ENCODE assay signal across 7 cellular contexts in genomic region chr17:46285500-46285899, GRCh38. TPM values are rescaled to one million over a fixed set of nuclear protein-coding genes. Genes with fewer than 3 reads are reported as not detected.
DNase-seq lines count a peak whose midpoint lies in the region; ATAC-seq, FAIRE-seq and TF ChIP-seq lines count a peak whose summit lies in the region.
"Not testable (repeated sequence)": the region's sequence is repeated elsewhere in the genome, so short reads cannot be mapped to it uniquely, and the experiment has no call there.

No MANE protein-coding gene starts in this region.

- H3K27ac ChIP-seq in GM23248, foreskin keratinocyte, left lung: not testable (repeated sequence)
- H3K27ac ChIP-seq in stomach: peak overlapping the region in 4 of 5 donors; percentile 46 to 65 (median 61)

- ATAC-seq in foreskin keratinocyte: peak; percentile 35
- ATAC-seq in left lung: peak; percentile 58

- H3K4me3 Mint-ChIP-seq in T-helper 2 cell treated with Interferon-gamma antibody and Interleukin-4, amounts not matched to agents 5 μg/mL and 100 μg/mL, for 36 hours: not testable (repeated sequence)

- H3F3A ChIP-seq in GM23248 (ENCODE audit: insufficient read depth): peaks cover 26% of the 10 kb centered on the region

- WGBS in GM23248 (ENCODE audit: low coverage in 1 of 2, low lambda C conversion rate in 2 of 2, missing lambda C conversion rate in 2 of 2), 2 experiments: 57 to 64% methylated on average over 2 of the region's 2 CpGs
- 31 to 83% (median 53%) methylated on average over 2 of the region's 2 CpGs for WGBS in stomach, 5 donors

- H3K9me2 ChIP-seq in GM23248 (ENCODE audit: insufficient read depth): not testable (repeated sequence)

- H4K20me1 ChIP-seq in GM23248 (ENCODE audit: insufficient read depth): not testable (repeated sequence)

- not testable (repeated sequence) for FAIRE-seq in bronchial epithelial cell (lab: Jason Lieb, UNC)

- not testable (repeated sequence) for H3K4me1 Mint-ChIP-seq in T-helper 2 cell treated with Interferon-gamma antibody and Interleukin-4, amounts not matched to agents 5 μg/mL and 100 μg/mL, for 36 hours (ENCODE audit: low read depth)

- H3K36me3 ChIP-seq in GM23248 (ENCODE audit: low read depth); bronchial epithelial cell (ENCODE audit: control insufficient read depth, insufficient read depth, low read length); left lung; stomach: not testable (repeated sequence)

- H3K27me3 ChIP-seq in GM23248 (replicated peaks; ENCODE audit: insufficient read depth); bronchial epithelial cell (ENCODE audit: control insufficient read depth, insufficient read depth, low read length); left lung; stomach: not testable (repeated sequence)
- H3K27me3 ChIP-seq in foreskin keratinocyte: peaks cover 16% of the 10 kb centered on the region

- not testable (repeated sequence) for H3K36me3 Mint-ChIP-seq in T-helper 2 cell treated with Interferon-gamma antibody and Interleukin-4, amounts not matched to agents 5 μg/mL and 100 μg/mL, for 36 hours (ENCODE audit: low read depth)

- not testable (repeated sequence) for H3K4me3 ChIP-seq in GM23248; bronchial epithelial cell (ENCODE audit: low read depth, low read length); left lung; stomach

- not testable (repeated sequence) for TF ChIP-seq CTCF in bronchial epithelial cell (IDR thresholded peaks at IDR 0.05; ENCODE audit: insufficient read depth, low read length, severe bottlenecking); foreskin keratinocyte (conservative IDR thresholded peaks at IDR 0.05); left lung (IDR thresholded peaks at IDR 0.05); stomach (IDR thresholded peaks at IDR 0.05)

- H3K27me3 Mint-ChIP-seq in T-helper 2 cell treated with Interferon-gamma antibody and Interleukin-4, amounts not matched to agents 5 μg/mL and 100 μg/mL, for 36 hours (ENCODE audit: low read depth): not testable (repeated sequence)

- not testable (repeated sequence) for H3K9ac ChIP-seq in GM23248

- not testable (repeated sequence) for H3K9me3 ChIP-seq in GM23248 (ENCODE audit: low read depth); left lung; stomach

- not testable (repeated sequence) for TF ChIP-seq POLR2A in stomach (IDR thresholded peaks at IDR 0.05)

- H2AFZ ChIP-seq in GM23248: not testable (repeated sequence)

- H3K27ac Mint-ChIP-seq in T-helper 2 cell treated with Interferon-gamma antibody and Interleukin-4, amounts not matched to agents 5 μg/mL and 100 μg/mL, for 36 hours: not testable (repeated sequence)

- in situ Hi-C loops in GM23248 (cut with MboI): loop anchor here (25.0 kb wide), 1 partner anchor 202 kb away; no protein-coding TSS in a partner anchor

- H3K9me3 Mint-ChIP-seq in T-helper 2 cell treated with Interferon-gamma antibody and Interleukin-4, amounts not matched to agents 5 μg/mL and 100 μg/mL, for 36 hours: not testable (repeated sequence)

- H3K4me1 ChIP-seq in GM23248 (ENCODE audit: insufficient read depth) (peaks cover 21% of the 10 kb centered on the region), foreskin keratinocyte (peaks cover 13% of the 10 kb centered on the region), stomach (peaks cover 0 to 14% (median 5%) of the 10 kb centered on the region in 4 donors)
- H3K4me1 ChIP-seq in left lung: not testable (repeated sequence)

- DNase-seq in GM23248: peak; percentile 36
- peak; percentile 70 for DNase-seq in NCI-H226
- peak; percentile 3 for DNase-seq in T-helper 2 cell treated with Interferon-gamma antibody and Interleukin-4, amounts not matched to agents 5 μg/mL and 100 μg/mL, for 36 hours (ENCODE audit: low spot score)
- DNase-seq in bronchial epithelial cell (ENCODE audit: low read depth): peak; percentile 53
- not testable (repeated sequence) for DNase-seq in foreskin keratinocyte, left lung, stomach

- not testable (repeated sequence) for TF ChIP-seq EP300 in stomach (IDR thresholded peaks at IDR 0.05)

- intact Hi-C loops in left lung (cut with DNase I); stomach (cut with DNase I; ENCODE audit: low total_unique reads): not testable (repeated sequence)

- not testable (repeated sequence) for H3K4me2 ChIP-seq in GM23248 (ENCODE audit: unreplicated experiment)

- not testable (repeated sequence) for H3K79me2 ChIP-seq in GM23248 (ENCODE audit: insufficient read depth)

RNA-seq across cellular contexts. Expression of gene LRRC37A, which starts 9.4 kb away (rescaled TPM):
- 2.3 and 3.4 TPM in 2 replicates for total RNA-seq in GM23248 (2014; rRNA removed; shearing (Covaris generic))
- polyA plus RNA-seq in GM23248 (2016; fragmentation: Nextera tagmentation; extraction: Ambion mirVana): 0.96 and 1.3 TPM in 2 replicates
- total RNA-seq in bronchial epithelial cell: 1.8 and 1.9 TPM in 2 replicates
- 1.1 and 2.3 TPM in 2 replicates for total RNA-seq in foreskin keratinocyte
- 0.28 and 0.94 TPM in 2 replicates for polyA plus RNA-seq in foreskin keratinocyte
- 1 to 10 TPM; 1.7 to 3.2 TPM for total RNA-seq in left lung
- total RNA-seq in stomach: 1 to 10 TPM in 3 of 5 donors, not detected in 2; 1.0 to 3.3 (median 2.7) TPM
- polyA plus RNA-seq in stomach: under 1 TPM; 0.68 to 0.98 (median 0.76) TPM
